ENCODE assay signal across 15 cellular contexts in the genomic region with DNA sequence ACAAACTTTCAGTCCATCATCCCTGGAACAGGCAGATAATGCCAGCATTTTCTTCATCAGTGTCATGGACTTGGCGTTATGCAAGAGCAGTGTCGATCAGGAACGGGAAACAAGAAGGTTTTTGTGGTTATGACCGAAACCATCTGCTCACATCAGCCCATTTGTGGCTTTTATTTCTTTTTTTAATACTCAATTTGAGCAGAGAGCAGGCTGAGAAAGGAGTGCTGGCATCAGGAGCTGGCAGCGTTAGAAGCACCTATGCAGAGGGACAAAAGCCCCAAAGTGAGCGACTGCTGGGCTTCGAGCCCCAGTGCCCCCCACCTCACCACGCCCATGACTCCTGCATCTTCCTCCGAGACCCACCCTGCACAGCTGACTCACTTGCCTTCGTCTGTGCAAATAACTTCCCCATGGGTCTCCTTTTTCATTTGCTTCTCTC. TPM values are rescaled to one million over a fixed set of nuclear protein-coding genes. Genes with fewer than 3 reads are reported as not detected.
DNase-seq lines count a peak whose midpoint lies in the region; ATAC-seq lines count a peak whose summit lies in the region.
"Had no signal": no experiment of that assay in that cellular context is flagged by ENCODE, and none has a peak within 500 bp of the region (broad histone marks: within the 10 kb centered on the region; RNA-seq: fewer than 3 reads in every experiment).

No MANE protein-coding gene starts in this region.

- H3K9me3 ChIP-seq in Karpas-422 (ENCODE audit: low read length) (no peaks in the 10 kb centered on the region), MG63 (no peaks in the 10 kb centered on the region; the same call in 1 of the 2 replicates)
- H3K9me3 ChIP-seq: suprapubic skin had no signal

- no peak overlapping the region for H3K27ac Mint-ChIP-seq in activated CD4-positive, alpha-beta memory T cell treated with anti-CD3 and anti-CD28 coated beads, Interleukin-2, amount 10 ng/mL, durations not matched to agents 7 days and 5 days
- H3K27ac Mint-ChIP-seq in natural killer cell treated with Interleukin-12 subunit alpha and Interleukin-12 subunit beta and Interleukin-15 and Interleukin-18, amount 100 ng/mL, for 72 hours = no peak overlapping the region
- H3K27ac Mint-ChIP-seq: neural progenitor cell had no signal

- peaks cover 10% of the 10 kb centered on the region for H3K4me1 ChIP-seq in Karpas-422 (ENCODE audit: low read length)
- H3K4me1 ChIP-seq: A549, suprapubic skin had no signal

- H3K9me2 ChIP-seq in Karpas-422 (replicated peaks; ENCODE audit: insufficient read depth, low read length) = no peaks in the 10 kb centered on the region

- no peaks in the 10 kb centered on the region for H3K9me3 Mint-ChIP-seq in activated CD4-positive, alpha-beta memory T cell treated with anti-CD3 and anti-CD28 coated beads, Interleukin-2, amount 10 ng/mL, durations not matched to agents 7 days and 5 days
- H3K9me3 Mint-ChIP-seq in natural killer cell treated with Interleukin-12 subunit alpha and Interleukin-12 subunit beta and Interleukin-15 and Interleukin-18, amount 100 ng/mL, for 72 hours = no peaks in the 10 kb centered on the region
- H3K9me3 Mint-ChIP-seq: H9, neural progenitor cell had no signal

- H3K4me3 Mint-ChIP-seq in activated CD4-positive, alpha-beta memory T cell treated with anti-CD3 and anti-CD28 coated beads, Interleukin-2, amount 10 ng/mL, durations not matched to agents 7 days and 5 days = no peak overlapping the region
- peak overlapping the region; percentile 1 for H3K4me3 Mint-ChIP-seq in natural killer cell treated with Interleukin-12 subunit alpha and Interleukin-12 subunit beta and Interleukin-15 and Interleukin-18, amount 100 ng/mL, for 72 hours
- H3K4me3 Mint-ChIP-seq: H9, neural progenitor cell had no signal

- H3K27me3 ChIP-seq in Karpas-422 (ENCODE audit: low read length) (no peaks in the 10 kb centered on the region), MG63 (no peaks in the 10 kb centered on the region; the same call in none of the 2 replicates)

- H4K20me1 ChIP-seq in Karpas-422 (ENCODE audit: insufficient read depth, low read depth, low read length) = no peaks in the 10 kb centered on the region

- H3K27ac ChIP-seq in Karpas-422 (ENCODE audit: low read length) = no peak overlapping the region
- H3K27ac ChIP-seq: A549, neural progenitor cell, suprapubic skin had no signal

- no peak overlapping the region for H3K9ac ChIP-seq in Karpas-422 (ENCODE audit: low read length)
- H3K9ac ChIP-seq: neural progenitor cell had no signal

- POLR2A ChIA-PET in activated CD4-positive, alpha-beta memory T cell treated with anti-CD3 and anti-CD28 coated beads, Interleukin-2, amount 10 ng/mL, durations not matched to agents 7 days and 5 days (lab: Charles Lee) = no interaction called here

- no peak overlapping the region for H2AFZ ChIP-seq in Karpas-422 (ENCODE audit: low read length)
- H2AFZ ChIP-seq: neural progenitor cell had no signal

- peak; percentile 9 for DNase-seq in activated CD4-positive, alpha-beta T cell treated with anti-CD3 and anti-CD28 coated beads for 48 hours
- no peak for DNase-seq in activated CD4-positive, alpha-beta T cell treated with anti-CD3 and anti-CD28 coated beads for 1 hour
- DNase-seq in Karpas-422 (peak; percentile 43), NCI-H2107 treated with DMSO at 0.1 percent for 48 hours (lab: John Stamatoyannopoulos, UW; ENCODE audit: unreplicated experiment) (no peak), left lobe of liver (ENCODE audit: low spot score) (no peak), MG63 (no peak)
- DNase-seq in activated CD4-positive, alpha-beta memory T cell treated with anti-CD3 and anti-CD28 coated beads, Interleukin-2, amount 10 ng/mL, durations not matched to agents 7 days and 5 days = peak; percentile 30
- no peak for DNase-seq in natural killer cell treated with Interleukin-12 subunit alpha and Interleukin-12 subunit beta and Interleukin-15 and Interleukin-18, amount 100 ng/mL, for 72 hours (ENCODE audit: low spot score)
- DNase-seq: activated CD4-positive, CD25-positive, alpha-beta regulatory T cell; anterior cingulate cortex; H9; NCI-H1417 treated with DMSO at 0.1 percent for 48 hours had no signal

- peaks cover 34% of the 10 kb centered on the region for H3K4me1 Mint-ChIP-seq in activated CD4-positive, alpha-beta memory T cell treated with anti-CD3 and anti-CD28 coated beads, Interleukin-2, amount 10 ng/mL, durations not matched to agents 7 days and 5 days
- H3K4me1 Mint-ChIP-seq in natural killer cell treated with Interleukin-12 subunit alpha and Interleukin-12 subunit beta and Interleukin-15 and Interleukin-18, amount 100 ng/mL, for 72 hours (ENCODE audit: low read depth in 2 of 2) = peaks cover 17 to 19% of the 10 kb centered on the region in 2 donors

- no peaks in the 10 kb centered on the region for H3K79me2 ChIP-seq in Karpas-422 (ENCODE audit: low read length)

- peak; percentile 70 to 72 for ATAC-seq in natural killer cell treated with Interleukin-12 subunit alpha and Interleukin-12 subunit beta and Interleukin-15 and Interleukin-18, amount 100 ng/mL, for 72 hours
- ATAC-seq in left lobe of liver = no peak
- ATAC-seq: A549 had no signal

- H3K4me3 ChIP-seq in Karpas-422 (ENCODE audit: low read length) (no peak overlapping the region), MG63 (no peak overlapping the region)
- H3K4me3 ChIP-seq: A549, neural progenitor cell, suprapubic skin had no signal

- CTCF ChIA-PET in activated CD4-positive, alpha-beta memory T cell treated with anti-CD3 and anti-CD28 coated beads, Interleukin-2, amount 10 ng/mL, durations not matched to agents 7 days and 5 days (lab: Charles Lee) = interaction anchor here (1.0 to 1.4 kb wide), 2 partner anchors 74 to 98 kb away, joined by 5 read pairs; partner anchors contain the start of gene RAB37

- peaks cover 69% of the 10 kb centered on the region for H3K27me3 Mint-ChIP-seq in activated CD4-positive, alpha-beta memory T cell treated with anti-CD3 and anti-CD28 coated beads, Interleukin-2, amount 10 ng/mL, durations not matched to agents 7 days and 5 days
- peaks cover 27 to 33% of the 10 kb centered on the region in 2 donors for H3K27me3 Mint-ChIP-seq in natural killer cell treated with Interleukin-12 subunit alpha and Interleukin-12 subunit beta and Interleukin-15 and Interleukin-18, amount 100 ng/mL, for 72 hours

- no peaks in the 10 kb centered on the region for H3K36me3 Mint-ChIP-seq in activated CD4-positive, alpha-beta memory T cell treated with anti-CD3 and anti-CD28 coated beads, Interleukin-2, amount 10 ng/mL, durations not matched to agents 7 days and 5 days (ENCODE audit: low read depth)
- no peaks in the 10 kb centered on the region for H3K36me3 Mint-ChIP-seq in natural killer cell treated with Interleukin-12 subunit alpha and Interleukin-12 subunit beta and Interleukin-15 and Interleukin-18, amount 100 ng/mL, for 72 hours
- H3K36me3 Mint-ChIP-seq: neural progenitor cell had no signal

- no peak overlapping the region for H3K4me2 ChIP-seq in Karpas-422 (ENCODE audit: low read depth, low read length, poor library complexity, severe bottlenecking)
- H3K4me2 ChIP-seq: A549, neural progenitor cell had no signal

- H3K36me3 ChIP-seq in Karpas-422 (ENCODE audit: insufficient read depth, low read length) (no peaks in the 10 kb centered on the region), MG63 (no peaks in the 10 kb centered on the region)
- H3K36me3 ChIP-seq: neural progenitor cell, suprapubic skin had no signal

RNA-seq across cellular contexts. Expression of gene CD300E, which starts 16.2 kb away (rescaled TPM):
- total RNA-seq in Karpas-422 (2014; rRNA removed; shearing (Covaris generic); ENCODE audit: low replicate concordance) = not detected in 2 replicates
- not detected for total RNA-seq in activated CD4-positive, alpha-beta memory T cell treated with anti-CD3 and anti-CD28 coated beads, Interleukin-2, amount 10 ng/mL, durations not matched to agents 7 days and 5 days
- total RNA-seq in natural killer cell treated with Interleukin-12 subunit alpha and Interleukin-12 subunit beta and Interleukin-15 and Interleukin-18, amount 100 ng/mL, for 72 hours = not detected
- total RNA-seq in left lobe of liver = 0.08 TPM
- not detected in 2 replicates for total RNA-seq in MG63 (2014; rRNA removed; shearing (Covaris generic); ENCODE audit: low replicate concordance)
- total RNA-seq: H9 had no signal

RNA-seq across cellular contexts. Expression of gene CD300LD, which starts 47.6 kb away (rescaled TPM):
- total RNA-seq in Karpas-422 (2014; rRNA removed; shearing (Covaris generic); ENCODE audit: low replicate concordance) = not detected in 2 replicates
- not detected for total RNA-seq in activated CD4-positive, alpha-beta memory T cell treated with anti-CD3 and anti-CD28 coated beads, Interleukin-2, amount 10 ng/mL, durations not matched to agents 7 days and 5 days
- not detected for total RNA-seq in natural killer cell treated with Interleukin-12 subunit alpha and Interleukin-12 subunit beta and Interleukin-15 and Interleukin-18, amount 100 ng/mL, for 72 hours
- total RNA-seq in left lobe of liver = not detected
- total RNA-seq in MG63 (2014; rRNA removed; shearing (Covaris generic); ENCODE audit: low replicate concordance) = not detected in 2 replicates
- total RNA-seq: H9, suprapubic skin had no signal

Comparison
In these comparisons a context has a peak if more than half of its experiments do, and no peak if none do; other contexts are left out.
1. DNase-seq: peak in activated CD4-positive, alpha-beta T cell treated with anti-CD3 and anti-CD28 coated beads for 48 hours (single experiment), Karpas-422 (single experiment) and activated CD4-positive, alpha-beta memory T cell treated with anti-CD3 and anti-CD28 coated beads, Interleukin-2, amount 10 ng/mL, durations not matched to agents 7 days and 5 days (single experiment); none in activated CD4-positive, alpha-beta T cell treated with anti-CD3 and anti-CD28 coated beads for 1 hour (single experiment), natural killer cell treated with Interleukin-12 subunit alpha and Interleukin-12 subunit beta and Interleukin-15 and Interleukin-18, amount 100 ng/mL, for 72 hours (single experiment), NCI-H2107 treated with DMSO at 0.1 percent for 48 hours (single experiment), left lobe of liver (single experiment) and MG63 (single experiment).